Comparison of ENCODE assay signal across 8 cellular contexts in genomic region chr22:39243443-39244072, GRCh38. TPM values are rescaled to one million over a fixed set of nuclear protein-coding genes. Genes with fewer than 3 reads are reported as not detected.
DNase-seq lines count a peak whose midpoint lies in the region; ATAC-seq and TF ChIP-seq lines count a peak whose summit lies in the region.

No MANE protein-coding gene starts in this region.

- TF ChIP-seq EP300 in gastroesophageal sphincter (IDR thresholded peaks at IDR 0.05) = no peak

- H3K4me1 ChIP-seq in gastroesophageal sphincter = peaks cover 0 to 61% (median 18%) of the 10 kb centered on the region in 3 donors
- H3K4me1 ChIP-seq in psoas muscle = peaks cover 53% of the 10 kb centered on the region

- H3K27me3 ChIP-seq in gastroesophageal sphincter (peaks cover 70% of the 10 kb centered on the region), psoas muscle (ENCODE audit: insufficient read depth in 3 of 3, low read length in 2 of 3) (no peaks in the 10 kb centered on the region)

- DNase-seq in GM13977 (ENCODE audit: low spot score) = peak; percentile 75
- no peak for DNase-seq in psoas muscle
- no peak for DNase-seq in germinal center (ENCODE audit: low spot score)
- no peak for DNase-seq in NCI-H82 (lab: John Stamatoyannopoulos, UW)
- DNase-seq in midbrain (lab: John Stamatoyannopoulos, UW) = no peak
- DNase-seq in erythroblast (lab: John Stamatoyannopoulos, UW) = no peak

- in situ Hi-C loops in GM13977 (cut with MboI; ENCODE audit: low pct_unique_long_range_greater_than_20kb, low sequenced_read_pairs, unreplicated experiment) = no loop called here

- TF ChIP-seq POLR2A in gastroesophageal sphincter (IDR thresholded peaks at IDR 0.05) (no peak), erythroblast (IDR thresholded peaks at IDR 0.05; ENCODE audit: low read length) (no peak)

- H3K36me3 ChIP-seq in gastroesophageal sphincter (no peaks in the 10 kb centered on the region), psoas muscle (ENCODE audit: insufficient read depth in 1 of 2, low read depth in 1 of 2) (no peaks in the 10 kb centered on the region)

- H3K9me3 ChIP-seq in gastroesophageal sphincter (no peaks in the 10 kb centered on the region), psoas muscle (no peaks in the 10 kb centered on the region)

- peak overlapping the region; percentile 39 to 60 for H3K4me3 ChIP-seq in gastroesophageal sphincter
- H3K4me3 ChIP-seq in psoas muscle = peak overlapping the region; percentile 73

- WGBS in gastroesophageal sphincter (ENCODE audit: low coverage in 1 of 2), 2 donors = 1% methylated on average over 26 of the region's 55 CpGs; no CpG with 5 or more reads in 1 of the 2 donors
- 0 to 2% (median 0%) methylated on average over 32 to 55 of the region's 55 CpGs for WGBS in psoas muscle, 3 donors

- H3K27ac ChIP-seq in VCaP (peak overlapping the region; percentile 98), gastroesophageal sphincter (peak overlapping the region in 3 of 4 donors; percentile 73 to 84 (median 74)), psoas muscle (peak overlapping the region; percentile 87)

- no peak for TF ChIP-seq CTCF in GM13977 (IDR thresholded peaks at IDR 0.05; ENCODE audit: extremely low read depth, insufficient read depth, missing control alignments)
- TF ChIP-seq CTCF in VCaP (conservative IDR thresholded peaks at IDR 0.05) = no peak
- TF ChIP-seq CTCF in gastroesophageal sphincter (IDR thresholded peaks at IDR 0.05) = no peak
- no peak for TF ChIP-seq CTCF in psoas muscle (IDR thresholded peaks at IDR 0.05)

- intact Hi-C loops in psoas muscle (cut with DNase I) = loop anchor here in 1 of 2 donors (5.0 kb wide), 2 partner anchors 34 to 69 kb away; no protein-coding TSS in a partner anchor

- no peak for ATAC-seq in gastroesophageal sphincter
- peak; percentile 12 to 42 (median 24) for ATAC-seq in psoas muscle

RNA-seq across cellular contexts. Expression of gene PDGFB, which starts 1.2 kb away (rescaled TPM):
- total RNA-seq in gastroesophageal sphincter = 10 to 100 TPM in 3 of 4 donors, 1 to 10 TPM in 1; 7.1 to 27.9 (median 15.1) TPM
- 10 to 100 TPM in 3 of 4 donors, 1 to 10 TPM in 1; 7.5 to 16.4 (median 14.0) TPM for total RNA-seq in psoas muscle
- polyA plus RNA-seq in psoas muscle = 10 to 100 TPM in 1 of 3 donors, 1 to 10 TPM in 2; 5.2 to 10.1 (median 5.8) TPM
